Comparison of ENCODE assay signal across 24 cellular contexts in the genomic region with DNA sequence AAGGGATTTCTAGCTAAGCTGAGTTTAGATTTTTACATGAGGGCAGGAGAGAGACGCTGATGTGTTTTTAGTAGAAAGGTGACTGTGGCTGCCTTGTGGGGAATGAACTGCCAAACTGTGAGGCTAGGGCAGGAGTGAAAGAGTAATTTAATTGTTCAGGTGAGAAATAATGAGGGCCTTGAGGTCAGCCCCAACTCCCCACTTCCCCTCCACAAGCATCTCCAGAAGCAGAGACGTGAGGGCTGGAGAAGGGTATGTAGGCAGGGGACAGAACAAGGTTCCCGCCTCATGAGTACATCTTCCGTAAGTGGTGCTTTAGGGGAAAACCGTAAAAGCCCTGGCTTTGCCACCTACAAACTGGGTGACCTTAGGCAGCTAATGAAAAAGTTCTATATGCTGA.
"Had no signal": no experiment of that assay in that cellular context is flagged by ENCODE, and none has a peak within 500 bp of the region (broad histone marks: within the 10 kb centered on the region; RNA-seq: fewer than 3 reads in every experiment).

No MANE protein-coding gene starts in this region.

- DNase-seq: activated CD4-positive, alpha-beta T cell treated with anti-CD3 and anti-CD28 coated beads for 4 hours; activated CD8-positive, alpha-beta T cell treated with anti-CD3 and anti-CD28 coated beads, Interleukin-2, amount 10 ng/mL, durations not matched to agents 7 days and 5 days; activated effector memory CD4-positive, alpha-beta T cell treated with anti-CD3 and anti-CD28 coated beads, Interleukin-2, amount 50 U/mL, for 16 hours; activated naive CD4-positive, alpha-beta T cell treated with Interleukin-2 at 50 U/mL for 16 hours; activated naive CD8-positive, alpha-beta T cell treated with anti-CD3 and anti-CD28 coated beads, Interleukin-2, amount 50 U/mL, for 24 hours; activated T-cell treated with anti-CD3 and anti-CD28 coated beads, Interleukin-2, amount 50 U/mL, for 4 hours; amniotic stem cell; body of pancreas; cerebellar nuclear complex; MG63; MV-4-11; NCI-H1105; NCI-H1436; NCI-H1694 treated with DMSO at 0.1 percent for 48 hours; NCI-H2029 treated with DMSO at 0.1 percent for 48 hours; NCI-H510A treated with DMSO at 0.1 percent for 48 hours; NCI-H69; PC-9; SHP77 treated with DMSO at 0.1 percent for 48 hours had no signal

- H3K4me3 ChIP-seq: ascending aorta, body of pancreas, cardiac muscle cell, MG63, PC-9 had no signal

- H3K27me3 Mint-ChIP-seq: activated naive CD8-positive, alpha-beta T cell treated with anti-CD3 and anti-CD28 coated beads, Interleukin-2, amount 50 U/mL, for 24 hours had no signal

- H3K36me3 ChIP-seq: ascending aorta, cardiac muscle cell had no signal

- H3K27ac Mint-ChIP-seq: activated CD8-positive, alpha-beta T cell treated with anti-CD3 and anti-CD28 coated beads, Interleukin-2, amount 10 ng/mL, durations not matched to agents 7 days and 5 days; activated naive CD4-positive, alpha-beta T cell treated with anti-CD3 and anti-CD28 coated beads, Interleukin-2, amount 50 U/mL, for 72 hours; activated naive CD8-positive, alpha-beta T cell treated with anti-CD3 and anti-CD28 coated beads, Interleukin-2, amount 50 U/mL, for 24 hours; T-helper 1 cell treated with Interleukin-12 subunit alpha and Interleukin-12 subunit beta and Interleukin-4 antibody, amounts not matched to agents 30 μg/mL and 1 μg/mL, for 36 hours had no signal

- H3K4me1 ChIP-seq: ascending aorta, body of pancreas had no signal

- H3K27me3 ChIP-seq: ascending aorta, body of pancreas, cardiac muscle cell, MG63 had no signal

- H3K4me1 Mint-ChIP-seq: activated naive CD8-positive, alpha-beta T cell treated with anti-CD3 and anti-CD28 coated beads, Interleukin-2, amount 50 U/mL, for 24 hours had no signal

- H3K27ac ChIP-seq: ascending aorta, body of pancreas, cardiac muscle cell, PC-9 had no signal

- H2AFZ ChIP-seq: PC-9 had no signal

- H3K9me3 ChIP-seq: ascending aorta, body of pancreas, MG63 had no signal

- H3K4me3 Mint-ChIP-seq: activated CD8-positive, alpha-beta T cell treated with anti-CD3 and anti-CD28 coated beads, Interleukin-2, amount 10 ng/mL, durations not matched to agents 7 days and 5 days; activated naive CD8-positive, alpha-beta T cell treated with anti-CD3 and anti-CD28 coated beads, Interleukin-2, amount 50 U/mL, for 24 hours; activated T-cell treated with anti-CD3 and anti-CD28 coated beads, Interleukin-2, amount 50 U/mL, for 4 hours; T-helper 1 cell treated with Interleukin-12 subunit alpha and Interleukin-12 subunit beta and Interleukin-4 antibody, amounts not matched to agents 30 μg/mL and 1 μg/mL, for 36 hours had no signal

- H3K4me2 ChIP-seq: PC-9 had no signal

- ATAC-seq: activated CD4-positive, CD25-positive, alpha-beta regulatory T cell treated with anti-CD3 and anti-CD28 coated beads, Interleukin-2, amount 50 U/mL, for 24 hours; activated CD8-positive, alpha-beta T cell treated with anti-CD3 and anti-CD28 coated beads, Interleukin-2, amount 10 ng/mL, durations not matched to agents 7 days and 5 days; activated naive CD4-positive, alpha-beta T cell treated with anti-CD3 and anti-CD28 coated beads, Interleukin-2, amount 50 U/mL, for 72 hours; activated naive CD8-positive, alpha-beta T cell treated with anti-CD3 and anti-CD28 coated beads, Interleukin-2, amount 50 U/mL, for 24 hours; activated T-cell treated with anti-CD3 and anti-CD28 coated beads, Interleukin-2, amount 50 U/mL, for 4 hours; body of pancreas had no signal
